Comparison of ENCODE assay signal across 20 cellular contexts in genomic region chr4:162392938-162393337, GRCh38.
DNase-seq lines count a peak whose midpoint lies in the region; ATAC-seq and FAIRE-seq lines count a peak whose summit lies in the region.
"Had no signal": no experiment of that assay in that cellular context is flagged by ENCODE, and none has a peak within 500 bp of the region (broad histone marks: within the 10 kb centered on the region; RNA-seq: fewer than 3 reads in every experiment).

No MANE protein-coding gene starts in this region.

- DNase-seq in NCI-H1436 (lab: John Stamatoyannopoulos, UW) (no peak), urothelium cell line (ENCODE audit: low spot score) (no peak), retina (no peak)
- DNase-seq: activated CD4-positive, alpha-beta T cell treated with anti-CD3 and anti-CD28 coated beads, Interleukin-2, amount 50 U/mL, for 48 hours; activated naive CD4-positive, alpha-beta T cell; activated T-cell treated with anti-CD3 and anti-CD28 coated beads for 4 hours; amniotic stem cell; CD4-positive, alpha-beta T cell; kidney; NCI-H2081; NCI-H524; PC-3; SIG-M5; stimulated activated CD8-positive, alpha-beta memory T cell treated with anti-CD3 and anti-CD28 coated beads, Interleukin-4, amount 100 ng/mL, for 48 hours; substantia nigra; WERI-Rb-1 had no signal

- no peak for FAIRE-seq in urothelium cell line (lab: Jason Lieb, UNC)

- ATAC-seq in GM18502 (IDR thresholded peaks at IDR 0.05; ENCODE audit: poor library complexity, unreplicated experiment), result peak; percentile 78
- peak; percentile 61 for ATAC-seq in GM19043 (IDR thresholded peaks at IDR 0.05; ENCODE audit: low read depth, unreplicated experiment)
- ATAC-seq in HG02938 (IDR thresholded peaks at IDR 0.05; ENCODE audit: unreplicated experiment), result peak; percentile 54
- peak; percentile 48 for ATAC-seq in HG03469 (IDR thresholded peaks at IDR 0.05; ENCODE audit: unreplicated experiment)
- ATAC-seq: PC-3 had no signal
